ENCODE assay signal across 15 cellular contexts in genomic region chr15:95626501-95627361, GRCh38.
DNase-seq lines count a peak whose midpoint lies in the region; TF ChIP-seq lines count a peak whose summit lies in the region.
"Had no signal": no experiment of that assay in that cellular context is flagged by ENCODE, and none has a peak within 500 bp of the region (broad histone marks: within the 10 kb centered on the region; RNA-seq: fewer than 3 reads in every experiment).

No MANE protein-coding gene starts in this region.

- peaks cover 8% of the 10 kb centered on the region for H3K4me1 Mint-ChIP-seq in endodermal cell
- peaks cover 24% of the 10 kb centered on the region for H3K4me1 Mint-ChIP-seq in osteocyte (ENCODE audit: unreplicated experiment)
- peaks cover 4% of the 10 kb centered on the region for H3K4me1 Mint-ChIP-seq in activated naive CD8-positive, alpha-beta T cell treated with anti-CD3 and anti-CD28 coated beads for 36 hours
- H3K4me1 Mint-ChIP-seq: activated CD4-positive, alpha-beta T cell treated with anti-CD3 and anti-CD28 coated beads for 36 hours had no signal

- peaks cover 3% of the 10 kb centered on the region for H3K9me3 Mint-ChIP-seq in endodermal cell
- peaks cover 14% of the 10 kb centered on the region for H3K9me3 Mint-ChIP-seq in osteocyte (ENCODE audit: unreplicated experiment)
- H3K9me3 Mint-ChIP-seq in activated naive CD8-positive, alpha-beta T cell treated with anti-CD3 and anti-CD28 coated beads for 36 hours: peaks cover 17% of the 10 kb centered on the region
- H3K9me3 Mint-ChIP-seq: CD4-positive, alpha-beta T cell had no signal

- no peak overlapping the region for H3K27ac Mint-ChIP-seq in endodermal cell
- H3K27ac Mint-ChIP-seq in osteocyte (ENCODE audit: unreplicated experiment): peak overlapping the region; percentile 62
- no peak overlapping the region for H3K27ac Mint-ChIP-seq in activated naive CD8-positive, alpha-beta T cell treated with anti-CD3 and anti-CD28 coated beads for 36 hours
- H3K27ac Mint-ChIP-seq: activated CD4-positive, alpha-beta T cell treated with anti-CD3 and anti-CD28 coated beads for 36 hours; CD4-positive, alpha-beta T cell had no signal

- TF ChIP-seq CTCF in endodermal cell (conservative IDR thresholded peaks at IDR 0.05): no peak
- no peak for TF ChIP-seq CTCF in osteocyte (IDR thresholded peaks at IDR 0.05)

- DNase-seq in DMS153 treated with DMSO at 0.1 percent for 48 hours (lab: John Stamatoyannopoulos, UW; ENCODE audit: unreplicated experiment) (peak; percentile 17), DMS153 (lab: John Stamatoyannopoulos, UW) (no peak), NCI-H2171 (lab: John Stamatoyannopoulos, UW) (peak; percentile 65), endodermal cell (peak; percentile 61), osteocyte (ENCODE audit: extremely low spot score, unreplicated experiment) (no peak), NCI-H2081 treated with DMSO at 0.1 percent for 48 hours (lab: John Stamatoyannopoulos, UW) (no peak), HPDE6-E6E7 (ENCODE audit: extremely low spot score) (no peak)
- DNase-seq in activated naive CD8-positive, alpha-beta T cell treated with anti-CD3 and anti-CD28 coated beads for 36 hours: no peak
- DNase-seq: activated CD4-positive, alpha-beta T cell treated with anti-CD3 and anti-CD28 coated beads for 36 hours; activated T-cell treated with anti-CD3 and anti-CD28 coated beads for 4 hours; CD4-positive, alpha-beta T cell; cerebellar nuclear complex; NCI-H2029; SHP77 treated with DMSO at 0.1 percent for 48 hours had no signal

- H3K4me3 ChIP-seq in endodermal cell (ENCODE audit: low read length): no peak overlapping the region

- no peaks in the 10 kb centered on the region for H3K27me3 Mint-ChIP-seq in endodermal cell (ENCODE audit: insufficient read depth)
- no peaks in the 10 kb centered on the region for H3K27me3 Mint-ChIP-seq in osteocyte (ENCODE audit: unreplicated experiment)
- peaks cover 25% of the 10 kb centered on the region for H3K27me3 Mint-ChIP-seq in activated naive CD8-positive, alpha-beta T cell treated with anti-CD3 and anti-CD28 coated beads for 36 hours

- H3K27me3 ChIP-seq in endodermal cell (ENCODE audit: control insufficient read depth, insufficient read depth, low read length, poor library complexity, severe bottlenecking): no peaks in the 10 kb centered on the region

- H3K27ac ChIP-seq in endodermal cell (ENCODE audit: low read depth, low read length): peak overlapping the region; percentile 19
- H3K27ac ChIP-seq: 22Rv1 had no signal

- WGBS in endodermal cell (ENCODE audit: insufficient coverage in 1 of 2, insufficient read length in 1 of 2), 2 experiments: 69 to 82% methylated on average over 9 to 15 of the region's 15 CpGs

- no peaks in the 10 kb centered on the region for H3K36me3 ChIP-seq in endodermal cell (ENCODE audit: control insufficient read depth, insufficient read depth, low read length)

- H3K9ac ChIP-seq in endodermal cell (ENCODE audit: extremely low read depth, low read length, poor library complexity, severe bottlenecking): no peak overlapping the region

- no peaks in the 10 kb centered on the region for H3K9me3 ChIP-seq in endodermal cell (ENCODE audit: control insufficient read depth, low read length)

- no peaks in the 10 kb centered on the region for H3K4me1 ChIP-seq in endodermal cell (ENCODE audit: control insufficient read depth, insufficient read depth, low read length)

- H3K4me3 Mint-ChIP-seq in endodermal cell (no peak overlapping the region), osteocyte (ENCODE audit: unreplicated experiment) (no peak overlapping the region)
- no peak overlapping the region for H3K4me3 Mint-ChIP-seq in activated naive CD8-positive, alpha-beta T cell treated with anti-CD3 and anti-CD28 coated beads for 36 hours
- H3K4me3 Mint-ChIP-seq: activated CD4-positive, alpha-beta T cell treated with anti-CD3 and anti-CD28 coated beads for 36 hours; CD4-positive, alpha-beta T cell had no signal

- H3K36me3 Mint-ChIP-seq in endodermal cell (ENCODE audit: low read depth) (no peaks in the 10 kb centered on the region), osteocyte (ENCODE audit: unreplicated experiment) (peaks cover 2% of the 10 kb centered on the region)
- H3K36me3 Mint-ChIP-seq in activated naive CD8-positive, alpha-beta T cell treated with anti-CD3 and anti-CD28 coated beads for 36 hours: peaks cover 7% of the 10 kb centered on the region

Comparison
In these comparisons a context has a peak if more than half of its experiments do, and no peak if none do; other contexts are left out.
1. DNase-seq: peak in DMS153 treated with DMSO at 0.1 percent for 48 hours (single experiment), NCI-H2171 (single experiment) and endodermal cell (single experiment); none in DMS153 (single experiment), osteocyte (single experiment), activated naive CD8-positive, alpha-beta T cell treated with anti-CD3 and anti-CD28 coated beads for 36 hours (single experiment), NCI-H2081 treated with DMSO at 0.1 percent for 48 hours (single experiment) and HPDE6-E6E7 (single experiment).